ENCODE assay signal across 9 cellular contexts in genomic region chr10:13056461-13057077, GRCh38. TPM values are rescaled to one million over a fixed set of nuclear protein-coding genes. Genes with fewer than 3 reads are reported as not detected.
DNase-seq lines count a peak whose midpoint lies in the region; ATAC-seq and TF ChIP-seq lines count a peak whose summit lies in the region.
"Had no signal": no experiment of that assay in that cellular context is flagged by ENCODE, and none has a peak within 500 bp of the region (broad histone marks: within the 10 kb centered on the region; RNA-seq: fewer than 3 reads in every experiment).

No MANE protein-coding gene starts in this region.

- H3K4me3 Mint-ChIP-seq in activated naive CD4-positive, alpha-beta T cell treated with anti-CD3 and anti-CD28 coated beads, Interleukin-2, amount 10 ng/mL, durations not matched to agents 7 days and 5 days = no peak overlapping the region

- no peaks in the 10 kb centered on the region for H3K36me3 Mint-ChIP-seq in activated naive CD4-positive, alpha-beta T cell treated with anti-CD3 and anti-CD28 coated beads, Interleukin-2, amount 10 ng/mL, durations not matched to agents 7 days and 5 days

- no peaks in the 10 kb centered on the region for H3K4me1 ChIP-seq in aorta (ENCODE audit: control insufficient read depth in 1 of 2, insufficient read depth in 2 of 2, low read length in 2 of 2)

- H4K20me1 ChIP-seq in neural cell (ENCODE audit: insufficient read depth) = no peaks in the 10 kb centered on the region

- H3K36me3 ChIP-seq in neural cell (ENCODE audit: insufficient read depth, low read length) (no peaks in the 10 kb centered on the region), aorta (ENCODE audit: control insufficient read depth in 1 of 2, insufficient read depth in 2 of 2, low read length in 1 of 2) (no peaks in the 10 kb centered on the region)

- TF ChIP-seq RAD21 in neural cell (conservative IDR thresholded peaks at IDR 0.05) = peak; percentile 80

- peaks cover 10% of the 10 kb centered on the region for H3K27me3 Mint-ChIP-seq in activated naive CD4-positive, alpha-beta T cell treated with anti-CD3 and anti-CD28 coated beads, Interleukin-2, amount 10 ng/mL, durations not matched to agents 7 days and 5 days

- peak; percentile 15 for TF ChIP-seq CTCF in NB4 (IDR thresholded peaks at IDR 0.05; ENCODE audit: low read depth, low read length)
- TF ChIP-seq CTCF in coronary artery (IDR thresholded peaks at IDR 0.05) = peak; percentile 24
- peak; percentile 77 for TF ChIP-seq CTCF in neural cell (IDR thresholded peaks at IDR 0.05; ENCODE audit: poor library complexity, severe bottlenecking)

- no peak overlapping the region for H3K4me2 ChIP-seq in neural cell (ENCODE audit: low read length)

- no peak for TF ChIP-seq EP300 in neural cell (conservative IDR thresholded peaks at IDR 0.05; ENCODE audit: poor library complexity, severe bottlenecking)

- DNase-seq in D341Med (ENCODE audit: low spot score) (peak; percentile 46), NB4 (ENCODE audit: low read depth) (no peak), coronary artery (ENCODE audit: low spot score) (no peak), aorta (no peak)
- DNase-seq in activated CD4-positive, alpha-beta T cell treated with anti-CD3 and anti-CD28 coated beads for 4 hours = no peak
- no peak for DNase-seq in activated naive CD4-positive, alpha-beta T cell treated with anti-CD3 and anti-CD28 coated beads, Interleukin-2, amount 10 ng/mL, durations not matched to agents 7 days and 5 days

- H3K9me3 ChIP-seq in neural cell (ENCODE audit: low read length) (no peaks in the 10 kb centered on the region), aorta (ENCODE audit: control insufficient read depth, low read length) (no peaks in the 10 kb centered on the region)

- ATAC-seq in activated CD4-positive, CD25-positive, alpha-beta regulatory T cell treated with anti-CD3 and anti-CD28 coated beads, Interleukin-2, amount 50 U/mL, for 24 hours = no peak
- no peak for ATAC-seq in aorta (ENCODE audit: low FRiP score)

- H3K9ac ChIP-seq in neural cell (ENCODE audit: low read length) = no peak overlapping the region

- CTCF ChIA-PET in activated naive CD4-positive, alpha-beta T cell treated with anti-CD3 and anti-CD28 coated beads, Interleukin-2, amount 10 ng/mL, durations not matched to agents 7 days and 5 days (lab: Charles Lee) = interaction anchor here (1.7 kb wide), 1 partner anchor 12 kb away, joined by 4 read pairs; no protein-coding TSS in a partner anchor

- H3K27ac ChIP-seq in coronary artery (no peak overlapping the region), neural cell (ENCODE audit: low read length) (no peak overlapping the region), aorta (ENCODE audit: low read depth in 1 of 2, low read length in 2 of 2) (no peak overlapping the region)

- H2AFZ ChIP-seq in neural cell (ENCODE audit: low read depth, low read length) = no peak overlapping the region

- H3K9me3 Mint-ChIP-seq in activated naive CD4-positive, alpha-beta T cell treated with anti-CD3 and anti-CD28 coated beads, Interleukin-2, amount 10 ng/mL, durations not matched to agents 7 days and 5 days = no peaks in the 10 kb centered on the region

- no peaks in the 10 kb centered on the region for H3F3A ChIP-seq in neural cell (ENCODE audit: insufficient read depth, low read length, poor library complexity, severe bottlenecking)

- H3K9me2 ChIP-seq in neural cell (ENCODE audit: insufficient read depth, low read length) = no peaks in the 10 kb centered on the region

- no peak overlapping the region for H3K27ac Mint-ChIP-seq in activated naive CD4-positive, alpha-beta T cell treated with anti-CD3 and anti-CD28 coated beads, Interleukin-2, amount 10 ng/mL, durations not matched to agents 7 days and 5 days

- 76 to 78% methylated on average over 6 of the region's 6 CpGs for WGBS in aorta, 2 donors

- H3K4me1 Mint-ChIP-seq in activated naive CD4-positive, alpha-beta T cell treated with anti-CD3 and anti-CD28 coated beads, Interleukin-2, amount 10 ng/mL, durations not matched to agents 7 days and 5 days = no peaks in the 10 kb centered on the region

- H3K4me3 ChIP-seq in NB4 (ENCODE audit: low read depth, low read length) (no peak overlapping the region), coronary artery (no peak overlapping the region), neural cell (ENCODE audit: low read length) (no peak overlapping the region), aorta (ENCODE audit: low read length in 2 of 2) (no peak overlapping the region)
- H3K4me3 ChIP-seq: lung had no signal

- TF ChIP-seq POLR2A in NB4 (IDR thresholded peaks at IDR 0.05; ENCODE audit: extremely low read depth, insufficient read length) = no peak

- H3K27me3 ChIP-seq in neural cell (ENCODE audit: insufficient read depth, low read depth, low read length) (no peaks in the 10 kb centered on the region), aorta (ENCODE audit: control insufficient read depth in 1 of 2, insufficient read depth in 2 of 2, low read length in 1 of 2) (no peaks in the 10 kb centered on the region)

- intact Hi-C loops in aorta (cut with DNase I) = loop anchor here in 1 of 2 donors (5.0 kb wide), 2 partner anchors 274 to 339 kb away; no protein-coding TSS in a partner anchor

- H3K79me2 ChIP-seq in neural cell (replicated peaks; ENCODE audit: insufficient read depth, low read length) = no peaks in the 10 kb centered on the region

TF ChIP-seq in neural cell, 6 proteins besides CTCF, POLR2A, EP300 and RAD21:
- no peak for TF ChIP-seq MXI1 (conservative IDR thresholded peaks at IDR 0.05; ENCODE audit: poor library complexity, severe bottlenecking)
- no peak for TF ChIP-seq REST (IDR thresholded peaks at IDR 0.05; ENCODE audit: borderline replicate concordance)
- no peak for TF ChIP-seq POLR2AphosphoS5 (IDR thresholded peaks at IDR 0.05)
- TF ChIP-seq SMC3 (conservative IDR thresholded peaks at IDR 0.05; ENCODE audit: poor library complexity) = peak; percentile 82
TF ChIP-seq in neural cell: peak in this region for 1.

RNA-seq across cellular contexts. Expression of gene OPTN, which starts 43.4 kb away (rescaled TPM):
- 31.0 and 38.2 TPM in 2 replicates for polyA plus RNA-seq in neural cell
- polyA minus RNA-seq in neural cell = 30.9 and 42.0 TPM in 2 replicates
- 100 to 1,000 TPM in 1 of 2 donors, 10 to 100 TPM in 1; 87.4 to 107 TPM for total RNA-seq in aorta
- polyA plus RNA-seq in aorta = 100 to 1,000 TPM in 1 of 2 donors, 10 to 100 TPM in 1; 92.0 to 115 TPM

RNA-seq across cellular contexts. Expression of gene CCDC3, which starts 55.1 kb away (rescaled TPM):
- polyA plus RNA-seq in neural cell = 3.8 and 3.9 TPM in 2 replicates
- 3.4 and 3.7 TPM in 2 replicates for polyA minus RNA-seq in neural cell
- 100 to 1,000 TPM; 119 to 166 TPM for total RNA-seq in aorta
- 10 to 100 TPM; 46.5 to 50.0 TPM for polyA plus RNA-seq in aorta

Comparison
In these comparisons a context has a peak if more than half of its experiments do, and no peak if none do; other contexts are left out.
1. CTCF ChIP-seq: peak in every context shown above with its lines; median percentile 77 in neural cell; 24 in coronary artery; 15 in NB4.